14 cellular contexts compared by ENCODE assay signal in the genomic region with DNA sequence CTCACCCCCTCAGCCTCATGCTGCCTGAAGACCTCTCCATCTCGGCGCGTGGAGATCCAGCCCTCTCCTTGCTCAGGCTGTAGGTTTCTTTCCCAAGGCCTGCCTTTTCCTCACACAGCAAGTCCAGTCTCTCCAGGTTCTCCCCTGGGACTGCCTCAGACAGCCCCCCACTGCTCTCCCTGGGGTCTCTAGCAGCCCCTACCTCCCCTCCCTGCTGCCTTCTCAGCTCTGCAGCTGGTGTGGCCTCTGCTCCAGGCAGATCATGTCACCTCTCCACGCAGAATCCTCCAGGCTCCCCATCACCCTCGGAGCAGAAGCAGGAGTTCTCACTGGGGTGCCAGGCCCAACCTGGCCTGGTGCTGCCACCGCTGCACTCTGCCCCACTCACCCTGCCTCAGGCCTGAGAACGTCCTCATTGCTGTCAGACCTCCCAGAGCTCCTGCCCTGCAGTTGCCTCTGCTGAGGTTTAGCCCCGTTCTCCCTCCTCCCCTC. TPM values are rescaled to one million over a fixed set of nuclear protein-coding genes. Genes with fewer than 3 reads are reported as not detected.
DNase-seq lines count a peak whose midpoint lies in the region; ATAC-seq and FAIRE-seq lines count a peak whose summit lies in the region.
"Had no signal": no experiment of that assay in that cellular context is flagged by ENCODE, and none has a peak within 500 bp of the region (broad histone marks: within the 10 kb centered on the region; RNA-seq: fewer than 3 reads in every experiment).

No MANE protein-coding gene starts in this region.

- intact Hi-C loops in dendritic cell treated with granulocyte-macrophage colony-stimulating factor and Interleukin-4, amounts not matched to agents 40 ng/mL and 50 ng/mL, for 4 days (cut with micrococcal nuclease), result no loop called here
- intact Hi-C loops in left cardiac atrium (cut with DNase I), result no loop called here

- H3K27me3 Mint-ChIP-seq in activated naive CD4-positive, alpha-beta T cell treated with anti-CD3 and anti-CD28 coated beads, Interleukin-2, amount 10 ng/mL, durations not matched to agents 7 days and 5 days, result no peaks in the 10 kb centered on the region
- no peaks in the 10 kb centered on the region for H3K27me3 Mint-ChIP-seq in dendritic cell treated with granulocyte-macrophage colony-stimulating factor and Interleukin-4, amounts not matched to agents 40 ng/mL and 50 ng/mL, for 4 days
- H3K27me3 Mint-ChIP-seq in stimulated activated memory B cell treated with anti-CD40 and anti-IgM and Interleukin-4, amounts not matched to agents 10 μg/mL and 1 μg/mL and 100 μg/mL, for 72 hours, result no peaks in the 10 kb centered on the region
- H3K27me3 Mint-ChIP-seq: activated CD4-positive, alpha-beta memory T cell treated with anti-CD3 and anti-CD28 coated beads for 36 hours had no signal

- no peak for ATAC-seq in activated naive CD4-positive, alpha-beta T cell treated with anti-CD3 and anti-CD28 coated beads, Interleukin-2, amount 50 U/mL, for 72 hours
- no peak for ATAC-seq in stimulated activated memory B cell treated with anti-CD40 and anti-IgM and Interleukin-4, amounts not matched to agents 10 μg/mL and 1 μg/mL and 100 μg/mL, for 72 hours
- ATAC-seq in left cardiac atrium, result no peak

- H3K9me3 Mint-ChIP-seq in activated naive CD4-positive, alpha-beta T cell treated with anti-CD3 and anti-CD28 coated beads, Interleukin-2, amount 50 U/mL, for 72 hours, result no peaks in the 10 kb centered on the region
- H3K9me3 Mint-ChIP-seq in activated naive CD4-positive, alpha-beta T cell treated with anti-CD3 and anti-CD28 coated beads, Interleukin-2, amount 10 ng/mL, durations not matched to agents 7 days and 5 days, result no peaks in the 10 kb centered on the region
- no peaks in the 10 kb centered on the region for H3K9me3 Mint-ChIP-seq in dendritic cell treated with granulocyte-macrophage colony-stimulating factor and Interleukin-4, amounts not matched to agents 40 ng/mL and 50 ng/mL, for 4 days
- no peaks in the 10 kb centered on the region for H3K9me3 Mint-ChIP-seq in stimulated activated memory B cell treated with anti-CD40 and anti-IgM and Interleukin-4, amounts not matched to agents 10 μg/mL and 1 μg/mL and 100 μg/mL, for 72 hours
- H3K9me3 Mint-ChIP-seq: activated CD4-positive, alpha-beta memory T cell treated with anti-CD3 and anti-CD28 coated beads for 36 hours had no signal

- peak overlapping the region; percentile 18 to 34 for H3K27ac Mint-ChIP-seq in activated naive CD4-positive, alpha-beta T cell treated with anti-CD3 and anti-CD28 coated beads, Interleukin-2, amount 50 U/mL, for 72 hours
- no peak overlapping the region for H3K27ac Mint-ChIP-seq in activated naive CD4-positive, alpha-beta T cell treated with anti-CD3 and anti-CD28 coated beads, Interleukin-2, amount 10 ng/mL, durations not matched to agents 7 days and 5 days
- peak overlapping the region; percentile 37 for H3K27ac Mint-ChIP-seq in dendritic cell treated with granulocyte-macrophage colony-stimulating factor and Interleukin-4, amounts not matched to agents 40 ng/mL and 50 ng/mL, for 4 days
- H3K27ac Mint-ChIP-seq in stimulated activated memory B cell treated with anti-CD40 and anti-IgM and Interleukin-4, amounts not matched to agents 10 μg/mL and 1 μg/mL and 100 μg/mL, for 72 hours, result peak overlapping the region; percentile 94
- H3K27ac Mint-ChIP-seq: activated CD4-positive, alpha-beta memory T cell treated with anti-CD3 and anti-CD28 coated beads for 36 hours had no signal

- no peak for DNase-seq in activated naive CD4-positive, alpha-beta T cell treated with anti-CD3 and anti-CD28 coated beads, Interleukin-2, amount 50 U/mL, for 72 hours (ENCODE audit: low spot score in 2 of 2)
- DNase-seq in activated naive CD4-positive, alpha-beta T cell treated with anti-CD3 and anti-CD28 coated beads, Interleukin-2, amount 10 ng/mL, durations not matched to agents 7 days and 5 days, result no peak
- DNase-seq in GM19239 (ENCODE audit: insufficient read length, low spot score), result no peak
- no peak for DNase-seq in left cardiac atrium
- DNase-seq: activated CD4-positive, alpha-beta memory T cell treated with anti-CD3 and anti-CD28 coated beads for 36 hours; mesenchymal stem cell; MV-4-11; NCI-H187; NCI-H69; stimulated activated CD4-positive, alpha-beta T cell treated with anti-CD3 and anti-CD28 coated beads, Interleukin-4, amount 100 ng/mL, for 4 hours had no signal

- no peak overlapping the region for H3K4me3 Mint-ChIP-seq in activated naive CD4-positive, alpha-beta T cell treated with anti-CD3 and anti-CD28 coated beads, Interleukin-2, amount 10 ng/mL, durations not matched to agents 7 days and 5 days
- no peak overlapping the region for H3K4me3 Mint-ChIP-seq in dendritic cell treated with granulocyte-macrophage colony-stimulating factor and Interleukin-4, amounts not matched to agents 40 ng/mL and 50 ng/mL, for 4 days
- peak overlapping the region; percentile 88 for H3K4me3 Mint-ChIP-seq in stimulated activated memory B cell treated with anti-CD40 and anti-IgM and Interleukin-4, amounts not matched to agents 10 μg/mL and 1 μg/mL and 100 μg/mL, for 72 hours
- H3K4me3 Mint-ChIP-seq: activated CD4-positive, alpha-beta memory T cell treated with anti-CD3 and anti-CD28 coated beads for 36 hours had no signal

- CTCF ChIA-PET in activated naive CD4-positive, alpha-beta T cell treated with anti-CD3 and anti-CD28 coated beads, Interleukin-2, amount 10 ng/mL, durations not matched to agents 7 days and 5 days (lab: Charles Lee), result no interaction called here

- H3K36me3 Mint-ChIP-seq in activated naive CD4-positive, alpha-beta T cell treated with anti-CD3 and anti-CD28 coated beads, Interleukin-2, amount 50 U/mL, for 72 hours, result peaks cover 7 to 17% of the 10 kb centered on the region in 2 donors
- peaks cover 54% of the 10 kb centered on the region for H3K36me3 Mint-ChIP-seq in activated naive CD4-positive, alpha-beta T cell treated with anti-CD3 and anti-CD28 coated beads, Interleukin-2, amount 10 ng/mL, durations not matched to agents 7 days and 5 days
- peaks cover 100% of the 10 kb centered on the region for H3K36me3 Mint-ChIP-seq in dendritic cell treated with granulocyte-macrophage colony-stimulating factor and Interleukin-4, amounts not matched to agents 40 ng/mL and 50 ng/mL, for 4 days (ENCODE audit: low read depth)
- peaks cover 66% of the 10 kb centered on the region for H3K36me3 Mint-ChIP-seq in stimulated activated memory B cell treated with anti-CD40 and anti-IgM and Interleukin-4, amounts not matched to agents 10 μg/mL and 1 μg/mL and 100 μg/mL, for 72 hours

- FAIRE-seq in GM19239 (lab: Jason Lieb, UNC), result no peak
- FAIRE-seq: endometrium had no signal

- H3K4me1 Mint-ChIP-seq in activated naive CD4-positive, alpha-beta T cell treated with anti-CD3 and anti-CD28 coated beads, Interleukin-2, amount 10 ng/mL, durations not matched to agents 7 days and 5 days, result no peaks in the 10 kb centered on the region
- H3K4me1 Mint-ChIP-seq in dendritic cell treated with granulocyte-macrophage colony-stimulating factor and Interleukin-4, amounts not matched to agents 40 ng/mL and 50 ng/mL, for 4 days (ENCODE audit: low read depth), result peaks cover 11% of the 10 kb centered on the region
- H3K4me1 Mint-ChIP-seq in stimulated activated memory B cell treated with anti-CD40 and anti-IgM and Interleukin-4, amounts not matched to agents 10 μg/mL and 1 μg/mL and 100 μg/mL, for 72 hours, result peaks cover 89% of the 10 kb centered on the region

RNA-seq across cellular contexts. Expression of a gene that starts 15.2 kb away (rescaled TPM):
- 10 to 100 TPM; 51.9 to 72.7 TPM for total RNA-seq in activated naive CD4-positive, alpha-beta T cell treated with anti-CD3 and anti-CD28 coated beads, Interleukin-2, amount 50 U/mL, for 72 hours
- total RNA-seq in left cardiac atrium, result 10 to 100 TPM; 46.6 to 54.8 TPM

RNA-seq across cellular contexts. Expression of a gene that starts 29.3 kb away (rescaled TPM):
- under 1 TPM; 0.23 to 0.32 TPM for total RNA-seq in activated naive CD4-positive, alpha-beta T cell treated with anti-CD3 and anti-CD28 coated beads, Interleukin-2, amount 50 U/mL, for 72 hours
- total RNA-seq in left cardiac atrium, result 10 to 100 TPM in 1 of 2 donors, 1 to 10 TPM in 1; 5.6 to 10.0 TPM

RNA-seq across cellular contexts. Expression of a gene that starts 34.2 kb away (rescaled TPM):
- 100 to 1,000 TPM; 105 to 118 TPM for total RNA-seq in activated naive CD4-positive, alpha-beta T cell treated with anti-CD3 and anti-CD28 coated beads, Interleukin-2, amount 50 U/mL, for 72 hours
- 1,000 to 10,000 TPM in 1 of 2 donors, 100 to 1,000 TPM in 1; 958 to 1,106 TPM for total RNA-seq in left cardiac atrium

RNA-seq across cellular contexts. Expression of a gene that starts 36.9 kb away (rescaled TPM):
- 1 to 10 TPM; 5.1 to 7.3 TPM for total RNA-seq in activated naive CD4-positive, alpha-beta T cell treated with anti-CD3 and anti-CD28 coated beads, Interleukin-2, amount 50 U/mL, for 72 hours
- total RNA-seq in left cardiac atrium, result 1 to 10 TPM; 5.8 to 6.5 TPM

RNA-seq across cellular contexts. Expression of a gene that starts 39.1 kb away (rescaled TPM):
- total RNA-seq in activated naive CD4-positive, alpha-beta T cell treated with anti-CD3 and anti-CD28 coated beads, Interleukin-2, amount 50 U/mL, for 72 hours, result 1 to 10 TPM in 1 of 2 donors, not detected in 1; 1.8 TPM
- total RNA-seq in left cardiac atrium, result not detected
- total RNA-seq: Daoy had no signal

Comparison
In these comparisons a context has a peak if more than half of its experiments do, and no peak if none do; other contexts are left out.
1. RNA of a gene that starts 29.3 kb away (total RNA-seq): 5.6 to 10.0 TPM in left cardiac atrium; 0.23 to 0.32 TPM in activated naive CD4-positive, alpha-beta T cell treated with anti-CD3 and anti-CD28 coated beads, Interleukin-2, amount 50 U/mL, for 72 hours; every median in the first group is over 4 times any median in the second.
2. RNA of a gene that starts 34.2 kb away (total RNA-seq): 958 to 1,106 TPM in left cardiac atrium; 105 to 118 TPM in activated naive CD4-positive, alpha-beta T cell treated with anti-CD3 and anti-CD28 coated beads, Interleukin-2, amount 50 U/mL, for 72 hours; every median in the first group is over 4 times any median in the second.